Comparison of ENCODE assay signal across 20 cellular contexts in genomic region chr11:75148436-75148983, GRCh38. TPM values are rescaled to one million over a fixed set of nuclear protein-coding genes. Genes with fewer than 3 reads are reported as not detected.
"Had no signal": no experiment of that assay in that cellular context is flagged by ENCODE, and none has a peak within 500 bp of the region (broad histone marks: within the 10 kb centered on the region; RNA-seq: fewer than 3 reads in every experiment).

No MANE protein-coding gene starts in this region.

- H3K4me3 Mint-ChIP-seq: activated naive CD4-positive, alpha-beta T cell treated with anti-CD3 and anti-CD28 coated beads, Interleukin-2, amount 50 U/mL, for 24 hours; central memory CD8-positive, alpha-beta T cell; effector memory CD8-positive, alpha-beta T cell; nephron; stimulated activated naive CD8-positive, alpha-beta T cell treated with anti-CD3 and anti-CD28 coated beads, Interleukin-15, Interleukin-2, amounts not matched to agents 100 ng/mL and 50 ng/mL, for 24 hours; T-helper 17 cell had no signal

- ATAC-seq: body of pancreas; effector memory CD8-positive, alpha-beta T cell; foreskin keratinocyte; right cardiac atrium; T-helper 17 cell had no signal

- H3K27me3 ChIP-seq: body of pancreas had no signal

- H3K9me3 Mint-ChIP-seq: activated naive CD4-positive, alpha-beta T cell treated with anti-CD3 and anti-CD28 coated beads, Interleukin-2, amount 50 U/mL, for 24 hours; central memory CD8-positive, alpha-beta T cell; effector memory CD8-positive, alpha-beta T cell; nephron; stimulated activated naive CD8-positive, alpha-beta T cell treated with anti-CD3 and anti-CD28 coated beads, Interleukin-15, Interleukin-2, amounts not matched to agents 100 ng/mL and 50 ng/mL, for 24 hours had no signal

- H3K27ac Mint-ChIP-seq: activated naive CD4-positive, alpha-beta T cell treated with anti-CD3 and anti-CD28 coated beads, Interleukin-2, amount 50 U/mL, for 24 hours; effector memory CD8-positive, alpha-beta T cell; nephron; stimulated activated naive CD8-positive, alpha-beta T cell treated with anti-CD3 and anti-CD28 coated beads, Interleukin-15, Interleukin-2, amounts not matched to agents 100 ng/mL and 50 ng/mL, for 24 hours; T-helper 17 cell had no signal

- H3K27ac ChIP-seq: body of pancreas, foreskin keratinocyte, thoracic aorta, WERI-Rb-1 had no signal

- H3K36me3 Mint-ChIP-seq: activated naive CD4-positive, alpha-beta T cell treated with anti-CD3 and anti-CD28 coated beads, Interleukin-2, amount 50 U/mL, for 24 hours had no signal

- DNase-seq: cortex of kidney; effector memory CD8-positive, alpha-beta T cell; foreskin keratinocyte; glutamatergic neuron; kidney glomerular epithelial cell; mesendoderm; small intestine; stimulated activated CD4-positive, alpha-beta T cell treated with anti-CD3 and anti-CD28 coated beads, Interleukin-4, amount 100 ng/mL, for 24 hours; stimulated activated CD8-positive, alpha-beta memory T cell treated with anti-CD3 and anti-CD28 coated beads, Interleukin-4, amount 100 ng/mL, for 48 hours; T-helper 17 cell; WERI-Rb-1 had no signal

- H3K27me3 Mint-ChIP-seq: activated naive CD4-positive, alpha-beta T cell treated with anti-CD3 and anti-CD28 coated beads, Interleukin-2, amount 50 U/mL, for 24 hours; central memory CD8-positive, alpha-beta T cell; stimulated activated naive CD8-positive, alpha-beta T cell treated with anti-CD3 and anti-CD28 coated beads, Interleukin-15, Interleukin-2, amounts not matched to agents 100 ng/mL and 50 ng/mL, for 24 hours had no signal

RNA-seq across cellular contexts. Expression of gene SLCO2B1, which starts 2.4 kb away (rescaled TPM):
- total RNA-seq: foreskin keratinocyte, T-helper 17 cell had no signal

RNA-seq across cellular contexts. Expression of gene OR2AT4, which starts 51.8 kb away (rescaled TPM):
- total RNA-seq: foreskin keratinocyte, lower leg skin, posterior vena cava, right cardiac atrium, T-helper 17 cell, thoracic aorta had no signal
